In the genomic region with DNA sequence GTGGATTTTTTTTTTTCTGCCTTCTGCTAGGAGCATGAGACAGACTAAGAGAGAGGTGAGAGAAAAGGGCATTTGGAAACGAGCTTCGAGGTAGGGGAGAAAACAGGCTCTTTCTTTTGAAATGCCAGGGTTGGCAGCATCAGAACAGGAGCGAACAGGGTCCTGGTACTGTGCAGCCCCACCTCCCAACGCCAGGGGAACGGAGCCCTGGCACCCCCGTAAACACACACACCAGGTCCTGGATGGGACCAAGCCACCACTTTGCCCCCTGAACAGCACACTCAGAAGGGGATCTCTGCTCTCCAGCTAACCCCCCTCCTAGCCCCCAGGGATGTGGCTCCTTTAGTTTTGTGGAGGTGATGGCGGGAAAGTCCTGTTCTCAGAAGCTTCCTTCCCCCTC, we compare ENCODE assay signal across 14 cellular contexts.
"Had no signal": no experiment of that assay in that cellular context is flagged by ENCODE, and none has a peak within 500 bp of the region (broad histone marks: within the 10 kb centered on the region; RNA-seq: fewer than 3 reads in every experiment).

No MANE protein-coding gene starts in this region.

- H3K9me3 Mint-ChIP-seq: activated CD4-positive, alpha-beta T cell treated with anti-CD3 and anti-CD28 coated beads, Interleukin-2, amount 10 ng/mL, durations not matched to agents 7 days and 5 days; activated naive CD8-positive, alpha-beta T cell treated with anti-CD3 and anti-CD28 coated beads, Interleukin-2, amount 10 ng/mL, durations not matched to agents 7 days and 5 days had no signal

- H3K36me3 ChIP-seq: gastrocnemius medialis, left lung, right atrium auricular region, tibial nerve, vagina had no signal

- H3K27ac Mint-ChIP-seq: activated CD4-positive, alpha-beta T cell treated with anti-CD3 and anti-CD28 coated beads, Interleukin-2, amount 10 ng/mL, durations not matched to agents 7 days and 5 days; activated naive CD8-positive, alpha-beta T cell treated with anti-CD3 and anti-CD28 coated beads, Interleukin-2, amount 10 ng/mL, durations not matched to agents 7 days and 5 days; T-helper 2 cell treated with Interferon-gamma antibody and Interleukin-4, amounts not matched to agents 5 μg/mL and 100 μg/mL, for 36 hours had no signal

- H3K4me1 Mint-ChIP-seq: activated CD4-positive, alpha-beta T cell treated with anti-CD3 and anti-CD28 coated beads, Interleukin-2, amount 10 ng/mL, durations not matched to agents 7 days and 5 days had no signal

- H3K4me1 ChIP-seq: gastrocnemius medialis, left lung, right atrium auricular region, tibial nerve, vagina had no signal

- H3K9me3 ChIP-seq: gastrocnemius medialis, left lung, right atrium auricular region, tibial nerve, vagina had no signal

- H3K4me3 Mint-ChIP-seq: activated CD4-positive, alpha-beta T cell treated with anti-CD3 and anti-CD28 coated beads, Interleukin-2, amount 10 ng/mL, durations not matched to agents 7 days and 5 days; activated naive CD8-positive, alpha-beta T cell treated with anti-CD3 and anti-CD28 coated beads, Interleukin-2, amount 10 ng/mL, durations not matched to agents 7 days and 5 days; T-helper 2 cell treated with Interferon-gamma antibody and Interleukin-4, amounts not matched to agents 5 μg/mL and 100 μg/mL, for 36 hours had no signal

- H3K36me3 Mint-ChIP-seq: activated naive CD8-positive, alpha-beta T cell treated with anti-CD3 and anti-CD28 coated beads, Interleukin-2, amount 10 ng/mL, durations not matched to agents 7 days and 5 days had no signal

- H3K27ac ChIP-seq: gastrocnemius medialis, left lung, right atrium auricular region, skin epidermis, tibial nerve, vagina had no signal

- H3K4me3 ChIP-seq: gastrocnemius medialis, left lung, right atrium auricular region, skin epidermis, tibial nerve, vagina had no signal

- DNase-seq: activated CD4-positive, alpha-beta T cell treated with anti-CD3 and anti-CD28 coated beads, Interleukin-2, amount 10 ng/mL, durations not matched to agents 7 days and 5 days; activated CD4-positive, CD25-positive, alpha-beta regulatory T cell; activated CD8-positive, alpha-beta memory T cell treated with anti-CD3 and anti-CD28 coated beads for 24 hours; activated gamma-delta T cell treated with Interleukin-2 at 50 U/mL for 16 hours; activated naive CD8-positive, alpha-beta T cell treated with anti-CD3 and anti-CD28 coated beads, Interleukin-2, amount 10 ng/mL, durations not matched to agents 7 days and 5 days; gastrocnemius medialis; stimulated activated CD4-positive, alpha-beta T cell treated with anti-CD3 and anti-CD28 coated beads, Interleukin-4, amount 100 ng/mL, for 24 hours; stimulated activated naive CD4-positive, alpha-beta T cell had no signal

- ATAC-seq: gastrocnemius medialis had no signal

- H3K27me3 ChIP-seq: right atrium auricular region, vagina had no signal
